In the genomic region with DNA sequence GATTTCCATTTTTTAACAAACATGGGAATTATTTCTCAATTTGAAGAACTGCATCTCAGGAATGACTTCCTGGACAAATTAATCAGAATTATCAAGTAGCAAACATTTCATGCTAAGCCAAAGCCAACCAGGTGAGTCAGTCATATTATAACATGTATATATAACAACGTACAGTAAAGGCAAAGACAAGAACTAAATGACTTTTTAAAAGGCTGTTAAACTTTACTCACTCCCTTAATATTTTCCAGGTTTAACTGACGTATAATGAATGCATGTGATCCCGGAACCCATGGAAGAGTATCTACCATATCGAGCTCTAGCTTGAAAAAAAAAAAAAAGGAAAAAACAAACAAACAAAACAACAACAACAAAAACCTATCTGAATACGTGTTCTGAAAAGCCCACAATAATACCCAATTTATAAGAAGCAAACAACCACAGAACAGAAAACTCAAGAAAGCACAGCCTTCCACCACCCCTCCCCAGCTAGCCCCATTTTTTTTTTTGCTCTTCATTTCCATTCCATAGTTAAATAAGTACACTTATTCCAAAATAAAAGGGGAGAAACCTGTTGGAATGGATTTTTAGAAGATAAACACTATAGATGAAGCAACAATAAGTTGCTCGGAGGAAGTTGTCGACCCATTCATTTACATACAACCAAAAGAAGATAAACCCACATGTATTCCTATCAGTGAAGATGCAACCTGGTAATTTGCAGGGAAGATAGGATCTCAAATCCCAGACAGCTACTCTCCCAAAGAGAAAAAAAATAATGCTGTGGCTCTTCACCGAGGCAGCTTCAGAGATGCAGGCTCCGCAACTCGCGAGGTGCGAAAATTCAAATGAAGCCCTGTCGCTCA, we compare ENCODE assay signal across 8 cellular contexts. TPM values are rescaled to one million over a fixed set of nuclear protein-coding genes. Genes with fewer than 3 reads are reported as not detected.
DNase-seq lines count a peak whose midpoint lies in the region; TF ChIP-seq lines count a peak whose summit lies in the region.

No MANE protein-coding gene starts in this region.

- peak overlapping the region; percentile 71 for H2AFZ ChIP-seq in MM.1S (ENCODE audit: low read length)

- H3K4me1 ChIP-seq in MM.1S (ENCODE audit: low read length) (peaks cover 7% of the 10 kb centered on the region), mucosa of stomach (ENCODE audit: control insufficient read depth, insufficient read depth, low read length) (peaks cover 30% of the 10 kb centered on the region)

- H3K4me2 ChIP-seq in MM.1S (ENCODE audit: low read depth, low read length): peak overlapping the region; percentile 97

- peak overlapping the region; percentile 92 for H3K4me3 ChIP-seq in MM.1S (ENCODE audit: low read length)
- peak overlapping the region; percentile 64 to 82 for H3K4me3 ChIP-seq in cardiac fibroblast (replicated peaks in 1 of 2; ENCODE audit: low read depth in 2 of 2, low read length in 2 of 2)
- peak overlapping the region; percentile 93 for H3K4me3 ChIP-seq in mucosa of stomach (ENCODE audit: low read length)

- DNase-seq in G401 (ENCODE audit: low spot score) (peak; percentile 47), MM.1S (no peak), cardiac fibroblast (ENCODE audit: low read depth in 2 of 2) (peak in 1 of 2 donors; percentile 17), occipital lobe (lab: John Stamatoyannopoulos, UW) (no peak), NCI-H1436 (lab: John Stamatoyannopoulos, UW) (no peak), NCI-H2196 (lab: John Stamatoyannopoulos, UW; ENCODE audit: unreplicated experiment) (no peak), NCI-H146 (lab: John Stamatoyannopoulos, UW) (no peak)

- no peaks in the 10 kb centered on the region for H3K27me3 ChIP-seq in MM.1S (replicated peaks; ENCODE audit: insufficient read depth, low read length)
- no peaks in the 10 kb centered on the region for H3K27me3 ChIP-seq in mucosa of stomach (ENCODE audit: control insufficient read depth, insufficient read depth, low read length)

- H3K9me3 ChIP-seq in MM.1S (replicated peaks; ENCODE audit: insufficient read depth, low read length) (no peaks in the 10 kb centered on the region), mucosa of stomach (ENCODE audit: control insufficient read depth, low read length) (no peaks in the 10 kb centered on the region)

- no peaks in the 10 kb centered on the region for H3K79me2 ChIP-seq in MM.1S (ENCODE audit: low read length)

- H4K20me1 ChIP-seq in MM.1S (ENCODE audit: insufficient read depth, low read length): no peaks in the 10 kb centered on the region

- no peak overlapping the region for H3K27ac ChIP-seq in MM.1S (ENCODE audit: low read length)

- TF ChIP-seq CTCF in MM.1S (IDR thresholded peaks at IDR 0.05; ENCODE audit: low read length): no peak
- TF ChIP-seq CTCF in cardiac fibroblast (IDR thresholded peaks at IDR 0.05; ENCODE audit: low read depth, low read length): no peak

- in situ Hi-C loops in G401 (cut with HindIII; ENCODE audit: low sequenced_read_pairs): no loop called here

- no peaks in the 10 kb centered on the region for H3K36me3 ChIP-seq in MM.1S (replicated peaks; ENCODE audit: insufficient read depth, low read length)
- no peaks in the 10 kb centered on the region for H3K36me3 ChIP-seq in mucosa of stomach (ENCODE audit: control insufficient read depth, insufficient read depth, low read length)

- peak overlapping the region; percentile 89 for H3K9ac ChIP-seq in MM.1S (ENCODE audit: low read length)
- peak overlapping the region; percentile 98 for H3K9ac ChIP-seq in mucosa of stomach (ENCODE audit: low read length)

- peaks cover 12% of the 10 kb centered on the region; the same call in 1 of the 2 replicates for H3F3A ChIP-seq in MM.1S (ENCODE audit: insufficient read depth, low read length)

- no peaks in the 10 kb centered on the region for H3K9me2 ChIP-seq in MM.1S (replicated peaks; ENCODE audit: insufficient read depth, low read length)

RNA-seq across cellular contexts. Expression of a gene that starts 0.5 kb away (rescaled TPM):
- total RNA-seq in G401 (2014; rRNA removed; shearing (Covaris generic)): 5.0 and 5.8 TPM in 2 replicates
- 20.9 TPM for total RNA-seq in occipital lobe
